7 cellular contexts compared by ENCODE assay signal in genomic region chr12:119594772-119595445, GRCh38. TPM values are rescaled to one million over a fixed set of nuclear protein-coding genes. Genes with fewer than 3 reads are reported as not detected.
DNase-seq lines count a peak whose midpoint lies in the region; ATAC-seq and TF ChIP-seq lines count a peak whose summit lies in the region.

No MANE protein-coding gene starts in this region.

- TF ChIP-seq CTCF in lower leg skin (IDR thresholded peaks at IDR 0.05) (no peak), testis (IDR thresholded peaks at IDR 0.05) (no peak)

- no peaks in the 10 kb centered on the region for H3K4me1 ChIP-seq in testis

- no peaks in the 10 kb centered on the region for H3K9me3 ChIP-seq in testis

- H3K27me3 ChIP-seq in testis: no peaks in the 10 kb centered on the region

- no peak for ATAC-seq in GM19395 (IDR thresholded peaks at IDR 0.05; ENCODE audit: unreplicated experiment)

- TF ChIP-seq POLR2A in lower leg skin (IDR thresholded peaks at IDR 0.05): no peak
- TF ChIP-seq POLR2A in testis (IDR thresholded peaks at IDR 0.05): no peak

- intact Hi-C loops in lower leg skin (cut with DNase I; ENCODE audit: low total_unique reads): no loop called here
- intact Hi-C loops in testis (cut with DNase I; ENCODE audit: low total_unique reads): no loop called here

- H3K4me3 ChIP-seq in lower leg skin (ENCODE audit: low read depth, poor library complexity, severe bottlenecking) (peak overlapping the region; percentile 3), testis (peak overlapping the region; percentile 32 to 51)

- DNase-seq in NCI-H146 (lab: John Stamatoyannopoulos, UW) (peak; percentile 39), ecto neural progenitor cell (ENCODE audit: low spot score) (peak; percentile 72), lower leg skin (ENCODE audit: low spot score in 2 of 2) (no peak), testis (peak; percentile 18), putamen (ENCODE audit: low spot score) (no peak), mucosa of gallbladder (ENCODE audit: low spot score) (no peak)

- no peaks in the 10 kb centered on the region for H3K36me3 ChIP-seq in testis (ENCODE audit: low read depth, missing control alignments)

- 2% methylated on average over 27 to 39 of the region's 49 CpGs for WGBS in lower leg skin, 2 donors
- WGBS in testis, 2 donors: 0 to 1% methylated on average over 29 to 39 of the region's 49 CpGs

- H3K27ac ChIP-seq in testis: no peak overlapping the region

RNA-seq across cellular contexts. Expression of gene TMEM233, which starts 1.3 kb away (rescaled TPM):
- total RNA-seq in lower leg skin (under 1 TPM in 1 of 4 donors, not detected in 3; 0.06 TPM), testis (under 1 TPM in 1 of 2 donors, not detected in 1; 0.31 TPM), mucosa of gallbladder (0.55 TPM)
- 0.47 TPM for polyA plus RNA-seq in testis (ENCODE audit: insufficient read depth, low read depth, low replicate concordance)

Comparison
In these comparisons a context has a peak if more than half of its experiments do, and no peak if none do; other contexts are left out.
1. DNase-seq: peak in NCI-H146 (single experiment), ecto neural progenitor cell (single experiment) and testis (single experiment); none in lower leg skin (0 of 2), putamen (single experiment) and mucosa of gallbladder (single experiment).